ENCODE assay signal across 27 cellular contexts in genomic region chrX:50698944-50699343, GRCh38.
"Had no signal": no experiment of that assay in that cellular context is flagged by ENCODE, and none has a peak within 500 bp of the region (broad histone marks: within the 10 kb centered on the region; RNA-seq: fewer than 3 reads in every experiment).

No MANE protein-coding gene starts in this region.

- H3K4me3 Mint-ChIP-seq: activated CD8-positive, alpha-beta T cell treated with anti-CD3 and anti-CD28 coated beads for 36 hours; naive thymus-derived CD8-positive, alpha-beta T cell; neural progenitor cell; stimulated activated memory B cell treated with anti-CD40 and anti-IgM and Interleukin-4, amounts not matched to agents 10 μg/mL and 1 μg/mL and 100 μg/mL, for 72 hours; T-helper 1 cell treated with Interleukin-12 subunit alpha and Interleukin-12 subunit beta and Interleukin-4 antibody, amounts not matched to agents 30 μg/mL and 1 μg/mL, for 36 hours had no signal

- DNase-seq: activated CD4-positive, alpha-beta T cell treated with anti-CD3 and anti-CD28 coated beads, Interleukin-2, amount 50 U/mL, for 1 hour; activated CD8-positive, alpha-beta T cell treated with anti-CD3 and anti-CD28 coated beads for 36 hours; activated naive CD4-positive, alpha-beta T cell; activated T-cell treated with anti-CD3 and anti-CD28 coated beads, Interleukin-2, amount 50 U/mL, for 48 hours; central memory CD4-positive, alpha-beta T cell; foreskin melanocyte; naive thymus-derived CD8-positive, alpha-beta T cell; occipital lobe; psoas muscle; sigmoid colon; small intestine; stimulated activated CD4-positive, alpha-beta T cell treated with anti-CD3 and anti-CD28 coated beads, Interleukin-1b, Interleukin-23, amount 100 ng/mL, for 48 hours; stimulated activated CD4-positive, alpha-beta T cell treated with anti-CD3 and anti-CD28 coated beads, Interleukin-4, amount 100 ng/mL, for 4 hours; stimulated activated CD8-positive, alpha-beta memory T cell treated with anti-CD3 and anti-CD28 coated beads, Interleukin-4, amount 100 ng/mL, for 48 hours; stomach; T-helper 9 cell; thyroid gland; upper lobe of right lung; WERI-Rb-1 had no signal

- H3K9ac ChIP-seq: neural progenitor cell, parathyroid adenoma had no signal

- H3K4me1 ChIP-seq: breast epithelium, neural progenitor cell, parathyroid adenoma, psoas muscle, stomach, thyroid gland, upper lobe of right lung had no signal

- H3K27me3 Mint-ChIP-seq: stimulated activated memory B cell treated with anti-CD40 and anti-IgM and Interleukin-4, amounts not matched to agents 10 μg/mL and 1 μg/mL and 100 μg/mL, for 72 hours had no signal

- ATAC-seq: activated CD8-positive, alpha-beta T cell treated with anti-CD3 and anti-CD28 coated beads for 36 hours; activated naive CD4-positive, alpha-beta T cell treated with anti-CD3 and anti-CD28 coated beads, Interleukin-2, amount 50 U/mL, for 72 hours; naive thymus-derived CD8-positive, alpha-beta T cell; psoas muscle; stimulated activated memory B cell treated with anti-CD40 and anti-IgM and Interleukin-4, amounts not matched to agents 10 μg/mL and 1 μg/mL and 100 μg/mL, for 72 hours; upper lobe of right lung had no signal

- H3K27me3 ChIP-seq: esophagus muscularis mucosa, sigmoid colon, stomach, thyroid gland, upper lobe of right lung had no signal

- H3K27ac ChIP-seq: esophagus muscularis mucosa, neural progenitor cell, parathyroid adenoma, psoas muscle, sigmoid colon, stomach, thyroid gland, upper lobe of right lung, WERI-Rb-1 had no signal

- H3K27ac Mint-ChIP-seq: activated CD8-positive, alpha-beta T cell treated with anti-CD3 and anti-CD28 coated beads for 36 hours; activated naive CD4-positive, alpha-beta T cell treated with anti-CD3 and anti-CD28 coated beads, Interleukin-2, amount 50 U/mL, for 72 hours; activated T-helper 2 cell treated with anti-CD3 and anti-CD28 coated beads, Interferon-gamma antibody, Interleukin-2, Interleukin-4, amounts not matched to agents 10 μg/mL and 5 μg/mL and 100 μg/mL, durations not matched to agents 14 hours and 24 hours and 36 hours; naive thymus-derived CD8-positive, alpha-beta T cell; neural progenitor cell; stimulated activated memory B cell treated with anti-CD40 and anti-IgM and Interleukin-4, amounts not matched to agents 10 μg/mL and 1 μg/mL and 100 μg/mL, for 72 hours; T-helper 1 cell treated with Interleukin-12 subunit alpha and Interleukin-12 subunit beta and Interleukin-4 antibody, amounts not matched to agents 30 μg/mL and 1 μg/mL, for 36 hours had no signal

- H2AFZ ChIP-seq: neural progenitor cell, parathyroid adenoma had no signal

- H3K4me2 ChIP-seq: neural progenitor cell had no signal

- H3K79me2 ChIP-seq: parathyroid adenoma had no signal

- H3K4me1 Mint-ChIP-seq: naive thymus-derived CD8-positive, alpha-beta T cell; stimulated activated memory B cell treated with anti-CD40 and anti-IgM and Interleukin-4, amounts not matched to agents 10 μg/mL and 1 μg/mL and 100 μg/mL, for 72 hours had no signal

- H3K9me3 ChIP-seq: breast epithelium, esophagus muscularis mucosa, psoas muscle, sigmoid colon, stomach, thyroid gland, upper lobe of right lung had no signal

- H3K36me3 Mint-ChIP-seq: activated naive CD4-positive, alpha-beta T cell treated with anti-CD3 and anti-CD28 coated beads, Interleukin-2, amount 50 U/mL, for 72 hours; naive thymus-derived CD8-positive, alpha-beta T cell; neural progenitor cell; stimulated activated memory B cell treated with anti-CD40 and anti-IgM and Interleukin-4, amounts not matched to agents 10 μg/mL and 1 μg/mL and 100 μg/mL, for 72 hours had no signal

- H3K4me3 ChIP-seq: breast epithelium, esophagus muscularis mucosa, neural progenitor cell, psoas muscle, sigmoid colon, stomach, thyroid gland, upper lobe of right lung had no signal

- H3K36me3 ChIP-seq: breast epithelium, esophagus muscularis mucosa, neural progenitor cell, sigmoid colon, stomach, thyroid gland, upper lobe of right lung, WERI-Rb-1 had no signal

- H3K9me3 Mint-ChIP-seq: activated CD8-positive, alpha-beta T cell treated with anti-CD3 and anti-CD28 coated beads for 36 hours; activated naive CD4-positive, alpha-beta T cell treated with anti-CD3 and anti-CD28 coated beads, Interleukin-2, amount 50 U/mL, for 72 hours; activated T-helper 2 cell treated with anti-CD3 and anti-CD28 coated beads, Interferon-gamma antibody, Interleukin-2, Interleukin-4, amounts not matched to agents 10 μg/mL and 5 μg/mL and 100 μg/mL, durations not matched to agents 14 hours and 24 hours and 36 hours; naive thymus-derived CD8-positive, alpha-beta T cell; neural progenitor cell; T-helper 1 cell treated with Interleukin-12 subunit alpha and Interleukin-12 subunit beta and Interleukin-4 antibody, amounts not matched to agents 30 μg/mL and 1 μg/mL, for 36 hours had no signal
